26 cellular contexts compared by ENCODE assay signal in the genomic region with DNA sequence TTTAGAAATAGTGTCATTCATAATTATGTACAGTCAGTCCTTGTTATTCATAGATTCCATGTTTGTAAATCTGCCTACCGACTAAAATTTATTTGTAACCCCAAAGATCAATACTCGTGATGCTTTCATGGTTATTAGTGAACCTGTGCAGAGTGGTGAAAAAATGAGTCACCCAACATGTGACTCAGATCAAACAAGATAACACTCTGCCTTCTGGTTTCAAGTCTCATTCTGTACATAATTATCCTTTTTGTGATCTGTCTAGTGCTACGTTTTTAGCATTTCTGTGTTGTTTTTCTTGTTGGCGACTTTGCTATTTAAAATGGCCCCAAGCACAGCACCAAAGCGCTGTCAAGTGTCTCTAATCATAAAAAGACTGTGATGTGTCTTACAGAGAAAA.
"Had no signal": no experiment of that assay in that cellular context is flagged by ENCODE, and none has a peak within 500 bp of the region (broad histone marks: within the 10 kb centered on the region; RNA-seq: fewer than 3 reads in every experiment).

No MANE protein-coding gene starts in this region.

- H3K36me3 Mint-ChIP-seq: activated naive CD4-positive, alpha-beta T cell treated with anti-CD3 and anti-CD28 coated beads, Interleukin-2, amount 50 U/mL, for 72 hours; immature natural killer cell; type B pancreatic cell; WTC11 had no signal

- DNase-seq: activated CD8-positive, alpha-beta memory T cell treated with anti-CD3 and anti-CD28 coated beads for 24 hours; activated CD8-positive, alpha-beta memory T cell treated with anti-CD3 and anti-CD28 coated beads, Interleukin-2, amount 50 U/mL, for 4 hours; activated T-cell treated with anti-CD3 and anti-CD28 coated beads, Interleukin-2, amount 50 U/mL, for 24 hours; erythroblast; foreskin melanocyte; immature natural killer cell; lower lobe of right lung; mesendoderm; mucosa of descending colon; nephron progenitor cell; pancreas; psoas muscle; spleen; stimulated activated CD4-positive, alpha-beta T cell treated with anti-CD3 and anti-CD28 coated beads, Interleukin-4, amount 100 ng/mL, for 1 hour; stimulated activated naive CD4-positive, alpha-beta T cell had no signal

- H3K9me3 Mint-ChIP-seq: nephron progenitor cell, type B pancreatic cell, WTC11 had no signal

- H3K27me3 Mint-ChIP-seq: activated T-cell treated with anti-CD3 and anti-CD28 coated beads, Interleukin-2, amount 50 U/mL, for 24 hours; activated T-helper 17 cell treated with anti-CD3 and anti-CD28 coated beads, Interleukin-2, amount 50 U/mL, for 72 hours; type B pancreatic cell had no signal

- H3K4me3 Mint-ChIP-seq: activated T-cell treated with anti-CD3 and anti-CD28 coated beads, Interleukin-2, amount 50 U/mL, for 24 hours; activated T-helper 17 cell treated with anti-CD3 and anti-CD28 coated beads, Interleukin-2, amount 50 U/mL, for 72 hours; immature natural killer cell; nephron progenitor cell; type B pancreatic cell; WTC11 had no signal

- H3K27me3 ChIP-seq: cardiac muscle cell, pancreas, right atrium auricular region, spleen, vagina had no signal

- ATAC-seq: activated T-helper 17 cell treated with anti-CD3 and anti-CD28 coated beads, Interleukin-2, amount 50 U/mL, for 72 hours; left lobe of liver; lower lobe of right lung; mucosa of descending colon; pancreas; psoas muscle; WTC11 had no signal

- H3K4me3 ChIP-seq: cardiac muscle cell, lower lobe of right lung, mucosa of descending colon, pancreas, psoas muscle, right atrium auricular region, spleen, thoracic aorta, vagina had no signal

- H3K27ac ChIP-seq: cardiac muscle cell, lower lobe of right lung, pancreas, psoas muscle, right atrium auricular region, spleen, thoracic aorta, vagina had no signal

- H3K4me1 ChIP-seq: lower lobe of right lung, pancreas, psoas muscle, right atrium auricular region, spleen, vagina had no signal

- H3K9me3 ChIP-seq: lower lobe of right lung, mucosa of descending colon, pancreas, psoas muscle, right atrium auricular region, thoracic aorta, vagina had no signal

- FAIRE-seq: astrocyte, endometrium, pancreas had no signal

- H3K4me1 Mint-ChIP-seq: activated T-helper 17 cell treated with anti-CD3 and anti-CD28 coated beads, Interleukin-2, amount 50 U/mL, for 72 hours; immature natural killer cell; nephron progenitor cell; WTC11 had no signal

- H3K27ac Mint-ChIP-seq: activated naive CD4-positive, alpha-beta T cell treated with anti-CD3 and anti-CD28 coated beads, Interleukin-2, amount 50 U/mL, for 72 hours; activated T-cell treated with anti-CD3 and anti-CD28 coated beads, Interleukin-2, amount 50 U/mL, for 24 hours; activated T-helper 17 cell treated with anti-CD3 and anti-CD28 coated beads, Interleukin-2, amount 50 U/mL, for 72 hours; immature natural killer cell; nephron progenitor cell; type B pancreatic cell; WTC11 had no signal

- H3K36me3 ChIP-seq: cardiac muscle cell, lower lobe of right lung, pancreas, right atrium auricular region, spleen, thoracic aorta, vagina had no signal
